9 cellular contexts compared by ENCODE assay signal in genomic region chr6:170147056-170147787, GRCh38.
DNase-seq lines count a peak whose midpoint lies in the region; ATAC-seq lines count a peak whose summit lies in the region.
"Had no signal": no experiment of that assay in that cellular context is flagged by ENCODE, and none has a peak within 500 bp of the region (broad histone marks: within the 10 kb centered on the region; RNA-seq: fewer than 3 reads in every experiment).

No MANE protein-coding gene starts in this region.

- H3K27me3 Mint-ChIP-seq in T-cell, result peaks cover 0 to 11% of the 10 kb centered on the region in 2 donors

- H3K9me3 Mint-ChIP-seq in T-cell, result peaks cover 2 to 8% (median 5%) of the 10 kb centered on the region in 3 donors

- CTCF ChIA-PET in T-cell (lab: Charles Lee), result no interaction called here

- peak; percentile 76 for DNase-seq in DMS53 treated with DMSO at 0.1 percent for 48 hours (lab: John Stamatoyannopoulos, UW; ENCODE audit: unreplicated experiment)
- DNase-seq in T-cell, result no peak
- DNase-seq in globus pallidus (ENCODE audit: low spot score), result peak; percentile 60
- peak; percentile 50 for DNase-seq in retina
- DNase-seq in T1000 (lab: John Stamatoyannopoulos, UW), result no peak
- DNase-seq in NCI-H526 (lab: John Stamatoyannopoulos, UW), result no peak
- DNase-seq: IMR-90, NCI-H510A had no signal

- H3K4me3 Mint-ChIP-seq in T-cell, result peak overlapping the region; percentile 72 to 78 (median 73)

- H3K36me3 Mint-ChIP-seq in T-cell, result no peaks in the 10 kb centered on the region

- ATAC-seq in T-cell (replicated peaks in 1 of 4) (no peak), HG03025 (IDR thresholded peaks at IDR 0.05; ENCODE audit: low FRiP score, unreplicated experiment) (no peak)

- POLR2A ChIA-PET in T-cell (lab: Charles Lee), result no interaction called here

- H3K27ac Mint-ChIP-seq in T-cell, result peak overlapping the region; percentile 90 to 91

- peaks cover 58 to 62% (median 60%) of the 10 kb centered on the region in 3 donors for H3K4me1 Mint-ChIP-seq in T-cell

Comparison
In these comparisons a context has a peak if more than half of its experiments do, and no peak if none do; other contexts are left out.
1. DNase-seq: peak in DMS53 treated with DMSO at 0.1 percent for 48 hours (single experiment), globus pallidus (single experiment) and retina (single experiment); none in T-cell (0 of 34), T1000 (single experiment) and NCI-H526 (0 of 2).